1 cellular context compared by ENCODE assay signal in genomic region chr18:905948-906415, GRCh38.
TF ChIP-seq lines count a peak whose summit lies in the region.

No MANE protein-coding gene starts in this region.

TF ChIP-seq in K562, 482 proteins besides CTCF, POLR2A, EP300 and RAD21 (continued from another document):
- TF ChIP-seq FIP1L1 (IDR thresholded peaks at IDR 0.05; ENCODE audit: low read depth, low read length, poor library complexity, severe bottlenecking) (peak; percentile 26), ZNF780A (CRISPR knock-in tag; IDR thresholded peaks at IDR 0.05) (no peak), ZBTB8A (IDR thresholded peaks at IDR 0.05; ENCODE audit: partially characterized antibody) (no peak)
- TF ChIP-seq, protein P1, sequence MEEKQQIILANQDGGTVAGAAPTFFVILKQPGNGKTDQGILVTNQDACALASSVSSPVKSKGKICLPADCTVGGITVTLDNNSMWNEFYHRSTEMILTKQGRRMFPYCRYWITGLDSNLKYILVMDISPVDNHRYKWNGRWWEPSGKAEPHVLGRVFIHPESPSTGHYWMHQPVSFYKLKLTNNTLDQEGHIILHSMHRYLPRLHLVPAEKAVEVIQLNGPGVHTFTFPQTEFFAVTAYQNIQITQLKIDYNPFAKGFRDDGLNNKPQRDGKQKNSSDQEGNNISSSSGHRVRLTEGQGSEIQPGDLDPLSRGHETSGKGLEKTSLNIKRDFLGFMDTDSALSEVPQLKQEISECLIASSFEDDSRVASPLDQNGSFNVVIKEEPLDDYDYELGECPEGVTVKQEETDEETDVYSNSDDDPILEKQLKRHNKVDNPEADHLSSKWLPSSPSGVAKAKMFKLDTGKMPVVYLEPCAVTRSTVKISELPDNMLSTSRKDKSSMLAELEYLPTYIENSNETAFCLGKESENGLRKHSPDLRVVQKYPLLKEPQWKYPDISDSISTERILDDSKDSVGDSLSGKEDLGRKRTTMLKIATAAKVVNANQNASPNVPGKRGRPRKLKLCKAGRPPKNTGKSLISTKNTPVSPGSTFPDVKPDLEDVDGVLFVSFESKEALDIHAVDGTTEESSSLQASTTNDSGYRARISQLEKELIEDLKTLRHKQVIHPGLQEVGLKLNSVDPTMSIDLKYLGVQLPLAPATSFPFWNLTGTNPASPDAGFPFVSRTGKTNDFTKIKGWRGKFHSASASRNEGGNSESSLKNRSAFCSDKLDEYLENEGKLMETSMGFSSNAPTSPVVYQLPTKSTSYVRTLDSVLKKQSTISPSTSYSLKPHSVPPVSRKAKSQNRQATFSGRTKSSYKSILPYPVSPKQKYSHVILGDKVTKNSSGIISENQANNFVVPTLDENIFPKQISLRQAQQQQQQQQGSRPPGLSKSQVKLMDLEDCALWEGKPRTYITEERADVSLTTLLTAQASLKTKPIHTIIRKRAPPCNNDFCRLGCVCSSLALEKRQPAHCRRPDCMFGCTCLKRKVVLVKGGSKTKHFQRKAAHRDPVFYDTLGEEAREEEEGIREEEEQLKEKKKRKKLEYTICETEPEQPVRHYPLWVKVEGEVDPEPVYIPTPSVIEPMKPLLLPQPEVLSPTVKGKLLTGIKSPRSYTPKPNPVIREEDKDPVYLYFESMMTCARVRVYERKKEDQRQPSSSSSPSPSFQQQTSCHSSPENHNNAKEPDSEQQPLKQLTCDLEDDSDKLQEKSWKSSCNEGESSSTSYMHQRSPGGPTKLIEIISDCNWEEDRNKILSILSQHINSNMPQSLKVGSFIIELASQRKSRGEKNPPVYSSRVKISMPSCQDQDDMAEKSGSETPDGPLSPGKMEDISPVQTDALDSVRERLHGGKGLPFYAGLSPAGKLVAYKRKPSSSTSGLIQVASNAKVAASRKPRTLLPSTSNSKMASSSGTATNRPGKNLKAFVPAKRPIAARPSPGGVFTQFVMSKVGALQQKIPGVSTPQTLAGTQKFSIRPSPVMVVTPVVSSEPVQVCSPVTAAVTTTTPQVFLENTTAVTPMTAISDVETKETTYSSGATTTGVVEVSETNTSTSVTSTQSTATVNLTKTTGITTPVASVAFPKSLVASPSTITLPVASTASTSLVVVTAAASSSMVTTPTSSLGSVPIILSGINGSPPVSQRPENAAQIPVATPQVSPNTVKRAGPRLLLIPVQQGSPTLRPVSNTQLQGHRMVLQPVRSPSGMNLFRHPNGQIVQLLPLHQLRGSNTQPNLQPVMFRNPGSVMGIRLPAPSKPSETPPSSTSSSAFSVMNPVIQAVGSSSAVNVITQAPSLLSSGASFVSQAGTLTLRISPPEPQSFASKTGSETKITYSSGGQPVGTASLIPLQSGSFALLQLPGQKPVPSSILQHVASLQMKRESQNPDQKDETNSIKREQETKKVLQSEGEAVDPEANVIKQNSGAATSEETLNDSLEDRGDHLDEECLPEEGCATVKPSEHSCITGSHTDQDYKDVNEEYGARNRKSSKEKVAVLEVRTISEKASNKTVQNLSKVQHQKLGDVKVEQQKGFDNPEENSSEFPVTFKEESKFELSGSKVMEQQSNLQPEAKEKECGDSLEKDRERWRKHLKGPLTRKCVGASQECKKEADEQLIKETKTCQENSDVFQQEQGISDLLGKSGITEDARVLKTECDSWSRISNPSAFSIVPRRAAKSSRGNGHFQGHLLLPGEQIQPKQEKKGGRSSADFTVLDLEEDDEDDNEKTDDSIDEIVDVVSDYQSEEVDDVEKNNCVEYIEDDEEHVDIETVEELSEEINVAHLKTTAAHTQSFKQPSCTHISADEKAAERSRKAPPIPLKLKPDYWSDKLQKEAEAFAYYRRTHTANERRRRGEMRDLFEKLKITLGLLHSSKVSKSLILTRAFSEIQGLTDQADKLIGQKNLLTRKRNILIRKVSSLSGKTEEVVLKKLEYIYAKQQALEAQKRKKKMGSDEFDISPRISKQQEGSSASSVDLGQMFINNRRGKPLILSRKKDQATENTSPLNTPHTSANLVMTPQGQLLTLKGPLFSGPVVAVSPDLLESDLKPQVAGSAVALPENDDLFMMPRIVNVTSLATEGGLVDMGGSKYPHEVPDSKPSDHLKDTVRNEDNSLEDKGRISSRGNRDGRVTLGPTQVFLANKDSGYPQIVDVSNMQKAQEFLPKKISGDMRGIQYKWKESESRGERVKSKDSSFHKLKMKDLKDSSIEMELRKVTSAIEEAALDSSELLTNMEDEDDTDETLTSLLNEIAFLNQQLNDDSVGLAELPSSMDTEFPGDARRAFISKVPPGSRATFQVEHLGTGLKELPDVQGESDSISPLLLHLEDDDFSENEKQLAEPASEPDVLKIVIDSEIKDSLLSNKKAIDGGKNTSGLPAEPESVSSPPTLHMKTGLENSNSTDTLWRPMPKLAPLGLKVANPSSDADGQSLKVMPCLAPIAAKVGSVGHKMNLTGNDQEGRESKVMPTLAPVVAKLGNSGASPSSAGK (IDR thresholded peaks at IDR 0.05) = no peak
